In the genomic region with DNA sequence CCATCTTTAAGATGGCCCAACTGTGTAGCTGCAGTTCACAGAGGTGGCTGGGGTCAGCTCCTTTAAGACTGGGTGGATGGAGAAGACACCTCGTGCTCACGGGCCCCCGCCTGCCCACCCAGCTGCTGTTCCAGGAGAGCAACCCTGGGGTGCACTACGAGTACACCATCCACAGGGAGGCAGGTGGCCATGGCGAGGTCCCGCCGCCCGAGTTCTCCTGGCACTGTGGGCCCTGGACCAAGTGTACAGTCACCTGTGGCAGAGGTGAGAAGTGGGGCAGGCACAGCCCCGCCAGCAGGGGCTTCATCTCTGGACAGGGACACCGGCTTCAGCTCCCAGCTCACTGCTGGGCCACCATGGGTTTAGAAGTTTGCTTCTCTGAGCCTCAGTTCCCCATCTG, we compare ENCODE assay signal across 2 cellular contexts. TPM values are rescaled to one million over a fixed set of nuclear protein-coding genes. Genes with fewer than 3 reads are reported as not detected.
"Had no signal": no experiment of that assay in that cellular context is flagged by ENCODE, and none has a peak within 500 bp of the region (broad histone marks: within the 10 kb centered on the region; RNA-seq: fewer than 3 reads in every experiment).

No MANE protein-coding gene starts in this region.

RNA-seq across cellular contexts. Expression of a gene that starts 59.9 kb away (rescaled TPM):
- total RNA-seq: thoracic aorta, vagina had no signal
